ENCODE assay signal across 19 cellular contexts in genomic region chr21:44649701-44650100, GRCh38. TPM values are rescaled to one million over a fixed set of nuclear protein-coding genes. Genes with fewer than 3 reads are reported as not detected.
A peak's percentile ranks its signal among the peaks of the same experiment; 100 is the strongest.
DNase-seq lines count a peak whose midpoint lies in the region; ATAC-seq, FAIRE-seq and TF ChIP-seq lines count a peak whose summit lies in the region.
"Had no signal": no experiment of that assay in that cellular context is flagged by ENCODE, and none has a peak within 500 bp of the region (broad histone marks: within the 10 kb centered on the region; RNA-seq: fewer than 3 reads in every experiment).

No MANE protein-coding gene starts in this region.

- H4K8ac ChIP-seq in H1 (ENCODE audit: extremely low read depth, insufficient read depth, low read length) = peak overlapping the region; percentile 51; the same call in 1 of the 2 replicates

- no peak overlapping the region for H2BK5ac ChIP-seq in H1 (ENCODE audit: low read depth, low read length)

- TF ChIP-seq POLR2A in H1 (IDR thresholded peaks at IDR 0.05; ENCODE audit: control extremely low read depth in 1 of 2, low read depth in 2 of 2, low read length in 2 of 2) (no peak), lower leg skin (IDR thresholded peaks at IDR 0.05) (no peak)

- intact Hi-C loops in lower leg skin (cut with DNase I; ENCODE audit: low total_unique reads) = no loop called here
- intact Hi-C loops in sciatic nerve (cut with DNase I) = no loop called here
- intact Hi-C loops in left lung (cut with DNase I) = no loop called here

- no peaks in the 10 kb centered on the region; the same call in 1 of the 2 replicates for H3K79me1 ChIP-seq in H1 (ENCODE audit: low read depth, low read length)

- TF ChIP-seq CTCF in H1 (IDR thresholded peaks at IDR 0.05; ENCODE audit: control extremely low read depth in 1 of 3, insufficient read depth in 1 of 3, low read depth in 1 of 3, low read length in 3 of 3) (no peak), lower leg skin (IDR thresholded peaks at IDR 0.05) (no peak), left lung (IDR thresholded peaks at IDR 0.05) (no peak)

- no peaks in the 10 kb centered on the region for H3K23me2 ChIP-seq in H1 (ENCODE audit: low read depth, low read length)

- H4K91ac ChIP-seq in H1 (replicated peaks; ENCODE audit: insufficient read length, low read length) = no peak overlapping the region

- H3K9ac ChIP-seq in H1 (replicated peaks in 1 of 4; ENCODE audit: extremely low read depth in 1 of 4, low read depth in 3 of 4, low read length in 3 of 4) = no peak overlapping the region

- H2BK12ac ChIP-seq in H1 (ENCODE audit: low read depth, low read length) = no peak overlapping the region

- no peak for TF ChIP-seq RAD21 in H1 (IDR thresholded peaks at IDR 0.05 in 1 of 2, conservative IDR thresholded peaks at IDR 0.05 in 1 of 2; ENCODE audit: low read depth in 2 of 2, low read length in 2 of 2)

- POLR2A ChIA-PET in H1 (lab: Charles Lee; ENCODE audit: partially characterized antibody) = no interaction called here

- FAIRE-seq in H1 (lab: Jason Lieb, UNC) = no peak
- FAIRE-seq: A204.1, D721Med, HepG2 had no signal

- H3K23ac ChIP-seq in H1 (ENCODE audit: insufficient read length) = no peak overlapping the region

- 91% methylated on average over 13 of the region's 13 CpGs; no CpG with 5 or more reads in 1 of the 2 experiments for WGBS in H1 (ENCODE audit: extremely low coverage in 1 of 2, insufficient coverage in 1 of 2, insufficient read length in 1 of 2, insufficient replicate concordance in 2 of 2, low coverage in 1 of 2, low lambda C conversion rate in 2 of 2, missing lambda C conversion rate in 1 of 2), 2 experiments
- 86 to 89% methylated on average over 13 of the region's 13 CpGs for WGBS in lower leg skin, 2 donors

- no peaks in the 10 kb centered on the region for H4K20me1 ChIP-seq in H1 (replicated peaks in 1 of 2; ENCODE audit: control insufficient read depth in 1 of 2, insufficient read depth in 2 of 2, low read length in 2 of 2)

- H3K56ac ChIP-seq in H1 (replicated peaks; ENCODE audit: insufficient read length, low read depth, low read length) = no peak overlapping the region

- no peak overlapping the region for H2BK20ac ChIP-seq in H1 (ENCODE audit: low read length)

- H3K4me1 ChIP-seq in H1 (replicated peaks in 1 of 4; ENCODE audit: control insufficient read depth in 3 of 4, insufficient read depth in 4 of 4, low read length in 3 of 4) (peaks cover 0 to 14% (median 4%) of the 10 kb centered on the region in 4 experiments; a peak in 3 of 7 replicates), left lung (no peaks in the 10 kb centered on the region)
- H3K4me1 ChIP-seq: BE2C, Caco-2 had no signal

- H3K36me3 ChIP-seq in H1 (ENCODE audit: control insufficient read depth in 2 of 4, insufficient read depth in 4 of 4, low read length in 3 of 4) (no peaks in the 10 kb centered on the region), left lung (no peaks in the 10 kb centered on the region)
- H3K36me3 ChIP-seq: BE2C had no signal

- no peak overlapping the region for H3K14ac ChIP-seq in H1 (ENCODE audit: insufficient read length)

- H4K5ac ChIP-seq in H1 (ENCODE audit: insufficient read length, low read depth, low read length) = no peak overlapping the region

- H3K4me3 ChIP-seq in H1 (ENCODE audit: extremely low read depth in 1 of 4, insufficient read depth in 2 of 4, low read depth in 3 of 4, low read length in 4 of 4) (no peak overlapping the region), lower leg skin (ENCODE audit: low read depth, poor library complexity, severe bottlenecking) (no peak overlapping the region), left lung (no peak overlapping the region)

- no peak overlapping the region for H3K4me2 ChIP-seq in H1 (ENCODE audit: insufficient read depth in 1 of 2, low read depth in 2 of 2, low read length in 2 of 2)

- H2BK15ac ChIP-seq in H1 (ENCODE audit: low read length) = no peak overlapping the region

- H3K27me3 ChIP-seq in H1 (replicated peaks in 1 of 4; ENCODE audit: control insufficient read depth in 3 of 4, extremely low read depth in 1 of 4, insufficient read depth in 3 of 4, low read length in 3 of 4) (peaks cover 0 to 2% (median 0%) of the 10 kb centered on the region in 4 experiments; a peak in 1 of 7 replicates), left lung (peaks cover 0 to 50% of the 10 kb centered on the region in 2 donors)

- CTCF ChIA-PET in H1 (lab: Charles Lee; ENCODE audit: partially characterized antibody) = interaction anchor here (0.7 to 1.3 kb wide), 2 partner anchors 26 to 35 kb away, joined by 3 read pairs; no protein-coding TSS in a partner anchor

- ATAC-seq in sciatic nerve (no peak), left lung (no peak), GM19328 (IDR thresholded peaks at IDR 0.05; ENCODE audit: unreplicated experiment) (no peak)
- ATAC-seq: HepG2 had no signal

- H2AK5ac ChIP-seq in H1 (ENCODE audit: low read depth, low read length) = no peak overlapping the region

- no peak overlapping the region for H3K27ac ChIP-seq in H1 (ENCODE audit: low read depth, low read length)
- no peak overlapping the region for H3K27ac ChIP-seq in left lung
- H3K27ac ChIP-seq: C4-2B had no signal

- no peak for TF ChIP-seq EP300 in H1 (IDR thresholded peaks at IDR 0.05; ENCODE audit: borderline replicate concordance in 1 of 2, low read depth in 2 of 2, low read length in 2 of 2)

- H3K9me3 ChIP-seq in H1 (ENCODE audit: insufficient read depth in 2 of 2, low read depth in 1 of 2, low read length in 1 of 2) (no peaks in the 10 kb centered on the region; a peak in 1 of 4 replicates), left lung (peaks cover 0 to 7% of the 10 kb centered on the region in 2 donors)
- H3K9me3 ChIP-seq: BE2C had no signal

- no peak overlapping the region for H2AFZ ChIP-seq in H1 (ENCODE audit: low read length)

- no peak overlapping the region for H2BK120ac ChIP-seq in H1 (replicated peaks; ENCODE audit: low read depth, low read length)

- H3K18ac ChIP-seq in H1 (ENCODE audit: extremely low read depth, low read length) = no peak overlapping the region

- DNase-seq in H1 (ENCODE audit: low read depth in 1 of 2, low spot score in 2 of 2) (no peak), lower leg skin (ENCODE audit: low spot score in 2 of 2) (peak; percentile 6 to 62), sciatic nerve (ENCODE audit: low spot score) (peak; percentile 27), left lung (no peak), GM03348 (ENCODE audit: low spot score) (no peak)
- DNase-seq: ACHN; BE2C; Caco-2; CD4-positive, alpha-beta T cell; GDM1; GOT3; H9 had no signal

- no peaks in the 10 kb centered on the region for H3K79me2 ChIP-seq in H1 (ENCODE audit: control insufficient read depth in 1 of 2, insufficient read depth in 2 of 2, low read length in 2 of 2)

- H3K4ac ChIP-seq in H1 (replicated peaks; ENCODE audit: insufficient read length, low read depth, low read length) = no peak overlapping the region

RNA-seq across cellular contexts. Expression of gene KRTAP10-11, which starts 3.5 kb away (rescaled TPM):
- total RNA-seq in H1 (2021; fragmentation: NEBNext Ultra II Directional; extraction: Animal tissue kit (Norgen Biotek cat#: 25700)) = not detected in 2 replicates
- polyA plus RNA-seq in H1 (2011; rRNA removed) = not detected in 2 replicates
- not detected for polyA plus RNA-seq in H1 (2011; cell fraction: cytosol; rRNA removed)
- polyA plus RNA-seq in H1 (2011; cell fraction: nucleus; rRNA removed) = not detected
- not detected in 4 replicates for polyA plus RNA-seq in H1 (2012, experiment 1 of 2)
- not detected for polyA plus RNA-seq in H1 (2012, experiment 2 of 2)
- polyA plus RNA-seq in H1 (2013, experiment 1 of 2) = not detected
- polyA plus RNA-seq in H1 (2013, experiment 2 of 2) = not detected
- polyA minus RNA-seq in H1 (2011; rRNA and poly(A)+ RNA removed) = not detected in 2 replicates
- polyA minus RNA-seq in H1 (2011; cell fraction: cytosol; rRNA and poly(A)+ RNA removed) = not detected
- polyA minus RNA-seq in H1 (2011; cell fraction: nucleus; rRNA and poly(A)+ RNA removed) = not detected
- 1 to 10 TPM in 1 of 4 donors, not detected in 3; 6.5 TPM for total RNA-seq in lower leg skin
- not detected for total RNA-seq in sciatic nerve
- not detected for total RNA-seq in left lung
- total RNA-seq: Caco-2; CD4-positive, alpha-beta T cell; Daoy; H9; HepG2 had no signal
- polyA plus RNA-seq: HepG2, IgD-negative memory B cell had no signal

RNA-seq across cellular contexts. Expression of gene KRTAP12-4, which starts 4.8 kb away (rescaled TPM):
- not detected in 2 replicates for total RNA-seq in H1 (2021; fragmentation: NEBNext Ultra II Directional; extraction: Animal tissue kit (Norgen Biotek cat#: 25700))
- 0.75 TPM in 1 of 2 replicates, not detected in the other for polyA plus RNA-seq in H1 (2011; rRNA removed)
- polyA plus RNA-seq in H1 (2011; cell fraction: cytosol; rRNA removed) = not detected
- 0.70 TPM for polyA plus RNA-seq in H1 (2011; cell fraction: nucleus; rRNA removed)
- not detected in 4 replicates for polyA plus RNA-seq in H1 (2012, experiment 1 of 2)
- not detected for polyA plus RNA-seq in H1 (2012, experiment 2 of 2)
- polyA plus RNA-seq in H1 (2013, experiment 1 of 2) = not detected
- polyA plus RNA-seq in H1 (2013, experiment 2 of 2) = not detected
- 0.63 and 0.88 TPM in 2 replicates for polyA minus RNA-seq in H1 (2011; rRNA and poly(A)+ RNA removed)
- not detected for polyA minus RNA-seq in H1 (2011; cell fraction: cytosol; rRNA and poly(A)+ RNA removed)
- not detected for polyA minus RNA-seq in H1 (2011; cell fraction: nucleus; rRNA and poly(A)+ RNA removed)
- not detected for total RNA-seq in lower leg skin
- not detected for total RNA-seq in sciatic nerve
- total RNA-seq in left lung = not detected
- total RNA-seq: Caco-2; CD4-positive, alpha-beta T cell; Daoy; H9; HepG2 had no signal
- polyA plus RNA-seq: HepG2, IgD-negative memory B cell had no signal

RNA-seq across cellular contexts. Expression of gene KRTAP12-3, which starts 8.0 kb away (rescaled TPM):
- total RNA-seq in H1 (2021; fragmentation: NEBNext Ultra II Directional; extraction: Animal tissue kit (Norgen Biotek cat#: 25700)) = not detected in 2 replicates
- polyA plus RNA-seq in H1 (2011; rRNA removed) = not detected in 2 replicates
- polyA plus RNA-seq in H1 (2011; cell fraction: cytosol; rRNA removed) = not detected
- polyA plus RNA-seq in H1 (2011; cell fraction: nucleus; rRNA removed) = not detected
- not detected in 4 replicates for polyA plus RNA-seq in H1 (2012, experiment 1 of 2)
- polyA plus RNA-seq in H1 (2012, experiment 2 of 2) = not detected
- not detected for polyA plus RNA-seq in H1 (2013, experiment 1 of 2)
- polyA plus RNA-seq in H1 (2013, experiment 2 of 2) = not detected
- polyA minus RNA-seq in H1 (2011; rRNA and poly(A)+ RNA removed) = not detected in 2 replicates
- polyA minus RNA-seq in H1 (2011; cell fraction: cytosol; rRNA and poly(A)+ RNA removed) = not detected
- polyA minus RNA-seq in H1 (2011; cell fraction: nucleus; rRNA and poly(A)+ RNA removed) = not detected
- total RNA-seq in lower leg skin = 10 to 100 TPM in 1 of 4 donors, not detected in 3; 13.2 TPM
- not detected for total RNA-seq in sciatic nerve
- not detected for total RNA-seq in left lung
- total RNA-seq: Caco-2; CD4-positive, alpha-beta T cell; Daoy; H9; HepG2 had no signal
- polyA plus RNA-seq: HepG2, IgD-negative memory B cell had no signal

RNA-seq across cellular contexts. Expression of gene KRTAP10-10, which starts 12.5 kb away (rescaled TPM):
- total RNA-seq in H1 (2021; fragmentation: NEBNext Ultra II Directional; extraction: Animal tissue kit (Norgen Biotek cat#: 25700)) = not detected in 2 replicates
- polyA plus RNA-seq in H1 (2011; rRNA removed) = not detected in 2 replicates
- polyA plus RNA-seq in H1 (2011; cell fraction: cytosol; rRNA removed) = not detected
- polyA plus RNA-seq in H1 (2011; cell fraction: nucleus; rRNA removed) = not detected
- polyA plus RNA-seq in H1 (2012, experiment 1 of 2) = 0.20 TPM in 1 of 4 replicates, not detected in the others
- not detected for polyA plus RNA-seq in H1 (2012, experiment 2 of 2)
- polyA plus RNA-seq in H1 (2013, experiment 1 of 2) = not detected
- not detected for polyA plus RNA-seq in H1 (2013, experiment 2 of 2)
- polyA minus RNA-seq in H1 (2011; rRNA and poly(A)+ RNA removed) = not detected in 2 replicates
- not detected for polyA minus RNA-seq in H1 (2011; cell fraction: cytosol; rRNA and poly(A)+ RNA removed)
- polyA minus RNA-seq in H1 (2011; cell fraction: nucleus; rRNA and poly(A)+ RNA removed) = not detected
- total RNA-seq in lower leg skin (1 to 10 TPM in 1 of 4 donors, not detected in 3; 5.3 TPM), sciatic nerve (not detected), left lung (not detected)
- total RNA-seq: Caco-2; CD4-positive, alpha-beta T cell; Daoy; H9; HepG2 had no signal
- polyA plus RNA-seq: HepG2, IgD-negative memory B cell had no signal

RNA-seq across cellular contexts. Expression of gene KRTAP12-2, which starts 17.0 kb away (rescaled TPM):
- total RNA-seq in H1 (2021; fragmentation: NEBNext Ultra II Directional; extraction: Animal tissue kit (Norgen Biotek cat#: 25700)) = not detected in 2 replicates
- polyA plus RNA-seq in H1 (2011; rRNA removed) = 0.46 and 0.50 TPM in 2 replicates
- 0.13 TPM for polyA plus RNA-seq in H1 (2011; cell fraction: cytosol; rRNA removed)
- 1.3 TPM for polyA plus RNA-seq in H1 (2011; cell fraction: nucleus; rRNA removed)
- not detected in 4 replicates for polyA plus RNA-seq in H1 (2012, experiment 1 of 2)
- polyA plus RNA-seq in H1 (2012, experiment 2 of 2) = not detected
- not detected for polyA plus RNA-seq in H1 (2013, experiment 1 of 2)
- polyA plus RNA-seq in H1 (2013, experiment 2 of 2) = not detected
- 2.9 and 4.0 TPM in 2 replicates for polyA minus RNA-seq in H1 (2011; rRNA and poly(A)+ RNA removed)
- 1.7 TPM for polyA minus RNA-seq in H1 (2011; cell fraction: cytosol; rRNA and poly(A)+ RNA removed)
- polyA minus RNA-seq in H1 (2011; cell fraction: nucleus; rRNA and poly(A)+ RNA removed) = 14.5 TPM
- total RNA-seq in lower leg skin (10 to 100 TPM in 1 of 4 donors, not detected in 3; 17.5 TPM), sciatic nerve (not detected), left lung (not detected)
- total RNA-seq: Caco-2; CD4-positive, alpha-beta T cell; Daoy; H9; HepG2 had no signal
- polyA plus RNA-seq: HepG2, IgD-negative memory B cell had no signal

Comparison
In these comparisons a context has a peak if more than half of its experiments do, and no peak if none do; other contexts are left out.
1. DNase-seq: peak in lower leg skin (2 of 2) and sciatic nerve (single experiment); none in H1 (0 of 2), left lung (0 of 2) and GM03348 (single experiment).